ENCODE assay signal across 8 cellular contexts in the genomic region with DNA sequence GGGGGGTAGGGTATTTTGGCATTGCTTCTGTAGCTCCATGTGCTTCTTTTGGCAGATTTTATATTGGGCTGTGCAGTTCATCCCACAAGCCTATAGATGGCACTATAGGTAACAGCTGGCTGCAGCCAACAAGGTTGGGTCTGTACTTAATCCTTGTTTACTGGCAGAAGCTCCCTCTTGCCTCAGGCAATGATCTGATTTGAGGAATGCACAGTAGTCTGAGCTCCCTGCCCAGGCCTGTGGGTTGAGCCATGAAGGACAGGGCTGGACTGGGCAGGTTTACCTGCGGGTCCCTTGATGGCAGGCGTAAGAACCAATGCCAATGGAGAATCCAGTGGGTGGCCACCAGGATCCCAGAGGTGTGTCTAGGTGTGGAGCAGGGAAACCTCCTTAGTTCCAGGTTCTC. TPM values are rescaled to one million over a fixed set of nuclear protein-coding genes. Genes with fewer than 3 reads are reported as not detected.
A peak's percentile ranks its signal among the peaks of the same experiment; 100 is the strongest.
DNase-seq lines count a peak whose midpoint lies in the region; ATAC-seq, FAIRE-seq and TF ChIP-seq lines count a peak whose summit lies in the region.

No MANE protein-coding gene starts in this region.

- TF ChIP-seq CTCF in Calu3 (IDR thresholded peaks at IDR 0.05; ENCODE audit: unreplicated experiment) (no peak), tibial nerve (IDR thresholded peaks at IDR 0.05) (peak; percentile 17 to 56 (median 46))

- H3K27ac ChIP-seq in iPS DF 6.9 (ENCODE audit: low read length), result no peak overlapping the region
- no peak overlapping the region for H3K27ac ChIP-seq in tibial nerve

- TF ChIP-seq EP300 in tibial nerve (IDR thresholded peaks at IDR 0.05), result no peak

- H3K27me3 ChIP-seq in iPS DF 6.9 (ENCODE audit: control insufficient read depth, insufficient read depth, low read length) (no peaks in the 10 kb centered on the region; the same call in 1 of the 2 replicates), tibial nerve (no peaks in the 10 kb centered on the region)

- peak; percentile 3 for DNase-seq in Calu3
- peak; percentile 17 for DNase-seq in GM19239 (ENCODE audit: insufficient read length, low spot score)
- DNase-seq in NCI-H146 treated with DMSO at 0.1 percent for 48 hours (lab: John Stamatoyannopoulos, UW; ENCODE audit: unreplicated experiment), result peak; percentile 21
- peak; percentile 7 to 10 for DNase-seq in activated T-cell treated with anti-CD3 and anti-CD28 coated beads, Interleukin-2, amount 50 U/mL, for 72 hours
- peak; percentile 13 for DNase-seq in iPS DF 6.9 (ENCODE audit: low read depth, low spot score)
- no peak for DNase-seq in tibial nerve (ENCODE audit: low spot score in 2 of 2)

- H3K9me3 ChIP-seq in iPS DF 6.9 (ENCODE audit: control insufficient read depth, insufficient read depth, low read length) (no peaks in the 10 kb centered on the region), tibial nerve (peaks cover 0 to 21% (median 0%) of the 10 kb centered on the region in 4 donors)

- peak; percentile 92 for FAIRE-seq in GM19239 (lab: Jason Lieb, UNC)

- intact Hi-C loops in Calu3 (cut with micrococcal nuclease; ENCODE audit: unreplicated experiment), result no loop called here

- CTCF ChIA-PET in Calu3 (lab: Charles Lee), result interaction anchor here (1.1 to 1.3 kb wide), 2 partner anchors 11 to 310 kb away, joined by 3 to 4 read pairs; no protein-coding TSS in a partner anchor

- H3K4me3 ChIP-seq in iPS DF 6.9 (ENCODE audit: low read length) (no peak overlapping the region), tibial nerve (no peak overlapping the region)

- no peaks in the 10 kb centered on the region for H3K36me3 Mint-ChIP-seq in Calu3 (ENCODE audit: insufficient read depth, unreplicated experiment)
- peaks cover 2% of the 10 kb centered on the region in 2 donors for H3K36me3 Mint-ChIP-seq in activated T-cell treated with anti-CD3 and anti-CD28 coated beads, Interleukin-2, amount 50 U/mL, for 72 hours (ENCODE audit: insufficient read depth in 2 of 2)

- no peak overlapping the region for H3K4me3 Mint-ChIP-seq in Calu3 (ENCODE audit: low read depth, unreplicated experiment)
- H3K4me3 Mint-ChIP-seq in activated T-cell treated with anti-CD3 and anti-CD28 coated beads, Interleukin-2, amount 50 U/mL, for 72 hours, result no peak overlapping the region

- H3K4me1 Mint-ChIP-seq in Calu3 (ENCODE audit: low read depth, unreplicated experiment), result no peaks in the 10 kb centered on the region
- no peaks in the 10 kb centered on the region for H3K4me1 Mint-ChIP-seq in activated T-cell treated with anti-CD3 and anti-CD28 coated beads, Interleukin-2, amount 50 U/mL, for 72 hours (ENCODE audit: low read depth)

- no peaks in the 10 kb centered on the region for H3K4me1 ChIP-seq in iPS DF 6.9 (ENCODE audit: control insufficient read depth, insufficient read depth, low read length)
- no peaks in the 10 kb centered on the region for H3K4me1 ChIP-seq in tibial nerve

- H3K27ac Mint-ChIP-seq in Calu3 (ENCODE audit: unreplicated experiment), result no peak overlapping the region
- no peak overlapping the region for H3K27ac Mint-ChIP-seq in activated T-cell treated with anti-CD3 and anti-CD28 coated beads, Interleukin-2, amount 50 U/mL, for 72 hours

- H3K36me3 ChIP-seq in iPS DF 6.9 (ENCODE audit: control insufficient read depth, insufficient read depth, low read length) (no peaks in the 10 kb centered on the region), tibial nerve (no peaks in the 10 kb centered on the region)

- peaks cover 40% of the 10 kb centered on the region for H3K27me3 Mint-ChIP-seq in Calu3 (ENCODE audit: unreplicated experiment)
- peaks cover 28% of the 10 kb centered on the region for H3K27me3 Mint-ChIP-seq in activated T-cell treated with anti-CD3 and anti-CD28 coated beads, Interleukin-2, amount 50 U/mL, for 72 hours (ENCODE audit: low read depth)

- BruUV-seq in Calu3 (replicated peaks; lab: Mats Ljungman, UMichigan), result no TSS peak

- WGBS in iPS DF 6.9 (ENCODE audit: insufficient coverage, insufficient read length), result no CpG with 5 or more reads among the region's 2 CpGs
- WGBS in tibial nerve, 2 donors, result 54 to 59% methylated on average over 2 of the region's 2 CpGs

- H3K9me3 Mint-ChIP-seq in Calu3 (ENCODE audit: low read depth, unreplicated experiment), result no peaks in the 10 kb centered on the region
- no peaks in the 10 kb centered on the region for H3K9me3 Mint-ChIP-seq in activated T-cell treated with anti-CD3 and anti-CD28 coated beads, Interleukin-2, amount 50 U/mL, for 72 hours

- peak in 1 of 2 donors; percentile 33 for ATAC-seq in activated T-cell treated with anti-CD3 and anti-CD28 coated beads, Interleukin-2, amount 50 U/mL, for 72 hours (replicated peaks in 1 of 2)
- no peak for ATAC-seq in HG02852 (IDR thresholded peaks at IDR 0.05; ENCODE audit: unreplicated experiment)
- ATAC-seq in GM19397 (IDR thresholded peaks at IDR 0.05; ENCODE audit: unreplicated experiment), result no peak

- TF ChIP-seq POLR2A in tibial nerve (IDR thresholded peaks at IDR 0.05), result no peak

RNA-seq across cellular contexts. Expression of a gene that starts 11.7 kb away (rescaled TPM):
- total RNA-seq in Calu3 (2022), result not detected in 2 replicates
- not detected for total RNA-seq in activated T-cell treated with anti-CD3 and anti-CD28 coated beads, Interleukin-2, amount 50 U/mL, for 72 hours
- not detected for total RNA-seq in tibial nerve

RNA-seq across cellular contexts. Expression of a gene that starts 20.1 kb away (rescaled TPM):
- not detected in 2 replicates for total RNA-seq in Calu3 (2022)
- under 1 TPM in 1 of 2 donors, not detected in 1; 0.26 TPM for total RNA-seq in activated T-cell treated with anti-CD3 and anti-CD28 coated beads, Interleukin-2, amount 50 U/mL, for 72 hours
- total RNA-seq in tibial nerve, result not detected

RNA-seq across cellular contexts. Expression of a gene that starts 21.2 kb away (rescaled TPM):
- total RNA-seq in Calu3 (2022), result not detected in 2 replicates
- total RNA-seq in activated T-cell treated with anti-CD3 and anti-CD28 coated beads, Interleukin-2, amount 50 U/mL, for 72 hours, result not detected
- not detected for total RNA-seq in tibial nerve

RNA-seq across cellular contexts. Expression of a gene that starts 28.2 kb away (rescaled TPM):
- not detected in 2 replicates for total RNA-seq in Calu3 (2022)
- total RNA-seq in activated T-cell treated with anti-CD3 and anti-CD28 coated beads, Interleukin-2, amount 50 U/mL, for 72 hours, result not detected
- total RNA-seq in tibial nerve, result not detected

RNA-seq across cellular contexts. Expression of a gene that starts 54.0 kb away (rescaled TPM):
- total RNA-seq in Calu3 (2022) (not detected in 2 replicates), tibial nerve (not detected)
- total RNA-seq in activated T-cell treated with anti-CD3 and anti-CD28 coated beads, Interleukin-2, amount 50 U/mL, for 72 hours, result not detected

Comparison
In these comparisons a context has a peak if more than half of its experiments do, and no peak if none do; other contexts are left out.
1. DNase-seq: peak in Calu3 (single experiment), GM19239 (single experiment), NCI-H146 treated with DMSO at 0.1 percent for 48 hours (single experiment), activated T-cell treated with anti-CD3 and anti-CD28 coated beads, Interleukin-2, amount 50 U/mL, for 72 hours (2 of 2) and iPS DF 6.9 (single experiment); none in tibial nerve (0 of 2).